In genomic region chr18:37566479-37567060, GRCh38 we compare ENCODE assay signal across 9 cellular contexts. TPM values are rescaled to one million over a fixed set of nuclear protein-coding genes. Genes with fewer than 3 reads are reported as not detected.
DNase-seq lines count a peak whose midpoint lies in the region; ATAC-seq and TF ChIP-seq lines count a peak whose summit lies in the region.
"Had no signal": no experiment of that assay in that cellular context is flagged by ENCODE, and none has a peak within 500 bp of the region (broad histone marks: within the 10 kb centered on the region; RNA-seq: fewer than 3 reads in every experiment).

No MANE protein-coding gene starts in this region.

- TF ChIP-seq POLR2A in uterus (IDR thresholded peaks at IDR 0.05) = no peak

- POLR2A ChIA-PET in HEK293T (lab: Yijun Ruan, JAX) = interaction anchor here (1.2 kb wide), 2 partner anchors 9 kb away, joined by 3 to 4 read pairs; no protein-coding TSS in a partner anchor

- in situ Hi-C loops in mammary epithelial cell (cut with MboI; ENCODE audit: low sequenced_read_pairs in 2 of 2) = no loop called here

- intact Hi-C loops in Right ventricle myocardium superior (cut with DNase I) = no loop called here
- intact Hi-C loops in cardiac septum (cut with DNase I) = no loop called here
- intact Hi-C loops in mammary epithelial cell (cut with micrococcal nuclease) = no loop called here
- intact Hi-C loops in lower lobe of right lung (cut with DNase I) = no loop called here
- intact Hi-C loops in uterus (cut with DNase I; ENCODE audit: low total_unique reads) = no loop called here

- no peak for DNase-seq in Right ventricle myocardium superior
- DNase-seq in cardiac septum (ENCODE audit: low spot score) = no peak
- DNase-seq in mammary epithelial cell = no peak
- DNase-seq in lower lobe of right lung = no peak
- no peak for DNase-seq in uterus
- DNase-seq in activated gamma-delta T cell treated with Interleukin-2 at 50 U/mL for 16 hours = no peak
- no peak for DNase-seq in HEK293T (ENCODE audit: extremely low spot score)

- H3K27me3 ChIP-seq in mammary epithelial cell (ENCODE audit: insufficient read depth, low read length) (peaks cover 39% of the 10 kb centered on the region), lower lobe of right lung (ENCODE audit: low read depth) (peaks cover 83% of the 10 kb centered on the region), uterus (peaks cover 9 to 20% of the 10 kb centered on the region in 2 donors)

- H3K27ac ChIP-seq in mammary epithelial cell (ENCODE audit: insufficient read depth, low read depth, low read length) = no peak overlapping the region
- no peak overlapping the region for H3K27ac ChIP-seq in lower lobe of right lung
- no peak overlapping the region for H3K27ac ChIP-seq in uterus
- H3K27ac ChIP-seq: epithelial cell of prostate had no signal

- whole genome bisulfite sequencing in mammary epithelial cell (ENCODE audit: low coverage, missing lambda C conversion rate) = 2% methylated on average over 18 of the region's 51 CpGs

- no peaks in the 10 kb centered on the region for H4K20me1 ChIP-seq in mammary epithelial cell (ENCODE audit: insufficient read depth, low read length)

- no peaks in the 10 kb centered on the region for H3K9me3 ChIP-seq in mammary epithelial cell (replicated peaks; ENCODE audit: insufficient read depth, low read length)
- H3K9me3 ChIP-seq in lower lobe of right lung = no peaks in the 10 kb centered on the region
- no peaks in the 10 kb centered on the region for H3K9me3 ChIP-seq in uterus

- ATAC-seq in Right ventricle myocardium superior (ENCODE audit: poor library complexity) = peak; percentile 16
- no peak for ATAC-seq in lower lobe of right lung
- ATAC-seq in HG02885 (IDR thresholded peaks at IDR 0.05; ENCODE audit: poor library complexity, unreplicated experiment) = no peak

- TF ChIP-seq CTCF in mammary epithelial cell (conservative IDR thresholded peaks at IDR 0.05 in 1 of 2, IDR thresholded peaks at IDR 0.05 in 1 of 2; ENCODE audit: extremely low read depth in 1 of 2, insufficient read depth in 1 of 2, low read depth in 1 of 2, low read length in 2 of 2) = no peak
- no peak for TF ChIP-seq CTCF in lower lobe of right lung (IDR thresholded peaks at IDR 0.05)
- TF ChIP-seq CTCF in uterus (IDR thresholded peaks at IDR 0.05) = no peak

- no peaks in the 10 kb centered on the region for H3K79me2 ChIP-seq in mammary epithelial cell (ENCODE audit: insufficient read depth, low read length)

- H3K36me3 ChIP-seq in mammary epithelial cell (ENCODE audit: insufficient read depth, low read length) = no peaks in the 10 kb centered on the region
- no peaks in the 10 kb centered on the region for H3K36me3 ChIP-seq in lower lobe of right lung
- H3K36me3 ChIP-seq in uterus = no peaks in the 10 kb centered on the region

- dilution Hi-C loops in mammary epithelial cell (cut with HindIII; ENCODE audit: low sequenced_read_pairs) = no loop called here

- no TSS peak for BruUV-seq in mammary epithelial cell (replicated peaks; lab: Mats Ljungman, UMichigan)

- H3K9ac ChIP-seq in mammary epithelial cell (ENCODE audit: insufficient read depth, low read length) = no peak overlapping the region

- H3K4me3 ChIP-seq in mammary epithelial cell (replicated peaks in 1 of 3; ENCODE audit: insufficient read depth in 1 of 3, low read depth in 2 of 3, low read length in 3 of 3) (peak overlapping the region; percentile 31 to 43 (median 39)), lower lobe of right lung (peak overlapping the region; percentile 61), uterus (peak overlapping the region; percentile 22 to 27)

- peak overlapping the region; percentile 89 for H3K4me2 ChIP-seq in mammary epithelial cell (ENCODE audit: insufficient read depth, low read depth, low read length)

- CTCF ChIA-PET in mammary epithelial cell (lab: Charles Lee; ENCODE audit: low non-redundant PET) = no interaction called here
- CTCF ChIA-PET in HEK293T (lab: Yijun Ruan, JAX) = interaction anchor here (1.7 kb wide), 1 partner anchor 212 kb away, joined by 4 read pairs; no protein-coding TSS in a partner anchor

- H3K4me1 ChIP-seq in mammary epithelial cell (ENCODE audit: insufficient read depth, low read length) (peaks cover 17% of the 10 kb centered on the region), lower lobe of right lung (peaks cover 24% of the 10 kb centered on the region), uterus (peaks cover 0 to 17% of the 10 kb centered on the region in 2 donors)

- H2AFZ ChIP-seq in mammary epithelial cell (ENCODE audit: low read depth, low read length) = peak overlapping the region; percentile 13

TF ChIP-seq in HEK293T, 16 proteins besides CTCF, POLR2A, EP300 and RAD21:
- no peak for TF ChIP-seq NFRKB (IDR thresholded peaks at IDR 0.05)
- no peak for TF ChIP-seq BHLHE40 (IDR thresholded peaks at IDR 0.05; ENCODE audit: borderline replicate concordance)
- TF ChIP-seq ARNT (IDR thresholded peaks at IDR 0.05) = no peak
- no peak for TF ChIP-seq L3MBTL2 (conservative IDR thresholded peaks at IDR 0.05)
- TF ChIP-seq HDGF (IDR thresholded peaks at IDR 0.05; ENCODE audit: borderline replicate concordance) = no peak
- TF ChIP-seq CTBP1 (IDR thresholded peaks at IDR 0.05; ENCODE audit: borderline replicate concordance) = no peak
- TF ChIP-seq FOXA1 (IDR thresholded peaks at IDR 0.05) = no peak
- TF ChIP-seq TARDBP (IDR thresholded peaks at IDR 0.05) = no peak
- TF ChIP-seq LEF1 (IDR thresholded peaks at IDR 0.05; ENCODE audit: borderline replicate concordance) = no peak
- no peak for TF ChIP-seq FOXM1 (IDR thresholded peaks at IDR 0.05; ENCODE audit: borderline replicate concordance)
- no peak for TF ChIP-seq ELF4 (IDR thresholded peaks at IDR 0.05)
- no peak for TF ChIP-seq SUZ12 (IDR thresholded peaks at IDR 0.05)
- no peak for TF ChIP-seq FOXK2 (IDR thresholded peaks at IDR 0.05)

RNA-seq across cellular contexts. Expression of gene CELF4, which starts 1.0 kb away (rescaled TPM):
- total RNA-seq in Right ventricle myocardium superior = 0.19 TPM
- total RNA-seq in cardiac septum = 0.24 TPM
- total RNA-seq in mammary epithelial cell = under 1 TPM in 1 of 2 donors, not detected in 1; 0.67 TPM
- polyA plus RNA-seq in mammary epithelial cell = not detected
- not detected for polyA minus RNA-seq in mammary epithelial cell
- total RNA-seq in lower lobe of right lung = 0.38 TPM
- total RNA-seq in uterus = 1 to 10 TPM in 1 of 4 donors, under 1 TPM in 1, not detected in 2; 0.18 to 1.7 TPM
